13 cellular contexts compared by ENCODE assay signal in genomic region chr9:79559501-79560181, GRCh38. TPM values are rescaled to one million over a fixed set of nuclear protein-coding genes. Genes with fewer than 3 reads are reported as not detected.
DNase-seq lines count a peak whose midpoint lies in the region; ATAC-seq, FAIRE-seq and TF ChIP-seq lines count a peak whose summit lies in the region.
"Had no signal": no experiment of that assay in that cellular context is flagged by ENCODE, and none has a peak within 500 bp of the region (broad histone marks: within the 10 kb centered on the region; RNA-seq: fewer than 3 reads in every experiment).

No MANE protein-coding gene starts in this region.

- no peak overlapping the region for H3K27ac Mint-ChIP-seq in type B pancreatic cell
- no peak overlapping the region for H3K27ac Mint-ChIP-seq in activated T-cell treated with anti-CD3 and anti-CD28 coated beads, Interleukin-2, amount 50 U/mL, for 72 hours
- H3K27ac Mint-ChIP-seq: activated CD4-positive, alpha-beta memory T cell treated with anti-CD3 and anti-CD28 coated beads, Interleukin-2, amount 10 ng/mL, durations not matched to agents 7 days and 5 days; CD4-positive, alpha-beta memory T cell had no signal

- H3K36me3 Mint-ChIP-seq in type B pancreatic cell, result no peaks in the 10 kb centered on the region
- H3K36me3 Mint-ChIP-seq in activated T-cell treated with anti-CD3 and anti-CD28 coated beads, Interleukin-2, amount 50 U/mL, for 72 hours (ENCODE audit: insufficient read depth in 2 of 2), result no peaks in the 10 kb centered on the region
- H3K36me3 Mint-ChIP-seq: CD4-positive, alpha-beta memory T cell had no signal

- peak; percentile 95 for FAIRE-seq in frontal cortex (lab: Jason Lieb, UNC)

- H3K4me1 Mint-ChIP-seq in type B pancreatic cell (ENCODE audit: unreplicated experiment), result peaks cover 15% of the 10 kb centered on the region
- H3K4me1 Mint-ChIP-seq in activated T-cell treated with anti-CD3 and anti-CD28 coated beads, Interleukin-2, amount 50 U/mL, for 72 hours (ENCODE audit: low read depth), result no peaks in the 10 kb centered on the region
- H3K4me1 Mint-ChIP-seq: CD4-positive, alpha-beta memory T cell had no signal

- ATAC-seq in GM21825 (IDR thresholded peaks at IDR 0.05; ENCODE audit: unreplicated experiment), result no peak
- ATAC-seq in activated T-cell treated with anti-CD3 and anti-CD28 coated beads, Interleukin-2, amount 50 U/mL, for 72 hours (replicated peaks in 1 of 2), result no peak

- H3K4me3 Mint-ChIP-seq in type B pancreatic cell, result peak overlapping the region; percentile 5
- no peak overlapping the region for H3K4me3 Mint-ChIP-seq in activated T-cell treated with anti-CD3 and anti-CD28 coated beads, Interleukin-2, amount 50 U/mL, for 72 hours
- H3K4me3 Mint-ChIP-seq: activated CD4-positive, alpha-beta memory T cell treated with anti-CD3 and anti-CD28 coated beads, Interleukin-2, amount 10 ng/mL, durations not matched to agents 7 days and 5 days; CD4-positive, alpha-beta memory T cell had no signal

- peaks cover 5% of the 10 kb centered on the region for H3K9me3 Mint-ChIP-seq in type B pancreatic cell
- H3K9me3 Mint-ChIP-seq in activated T-cell treated with anti-CD3 and anti-CD28 coated beads, Interleukin-2, amount 50 U/mL, for 72 hours, result peaks cover 0 to 1% of the 10 kb centered on the region in 2 donors
- H3K9me3 Mint-ChIP-seq: activated CD4-positive, alpha-beta memory T cell treated with anti-CD3 and anti-CD28 coated beads, Interleukin-2, amount 10 ng/mL, durations not matched to agents 7 days and 5 days; CD4-positive, alpha-beta memory T cell had no signal

- peaks cover 6% of the 10 kb centered on the region for H3K27me3 Mint-ChIP-seq in type B pancreatic cell
- no peaks in the 10 kb centered on the region for H3K27me3 Mint-ChIP-seq in activated T-cell treated with anti-CD3 and anti-CD28 coated beads, Interleukin-2, amount 50 U/mL, for 72 hours (ENCODE audit: low read depth)
- H3K27me3 Mint-ChIP-seq: activated CD4-positive, alpha-beta memory T cell treated with anti-CD3 and anti-CD28 coated beads, Interleukin-2, amount 10 ng/mL, durations not matched to agents 7 days and 5 days had no signal

- peak; percentile 26 for DNase-seq in DMS 273 (lab: John Stamatoyannopoulos, UW; ENCODE audit: unreplicated experiment)
- no peak for DNase-seq in DMS 273 treated with DMSO at 0.1 percent for 48 hours (lab: John Stamatoyannopoulos, UW)
- DNase-seq in NCI-H526 (lab: John Stamatoyannopoulos, UW), result peak; percentile 23 to 25
- DNase-seq in frontal cortex (ENCODE audit: low spot score in 2 of 2), result no peak
- no peak for DNase-seq in type B pancreatic cell (ENCODE audit: extremely low spot score, unreplicated experiment)
- no peak for DNase-seq in activated T-cell treated with anti-CD3 and anti-CD28 coated beads, Interleukin-2, amount 50 U/mL, for 72 hours
- no peak for DNase-seq in NCI-H187 (lab: John Stamatoyannopoulos, UW)
- DNase-seq: activated CD4-positive, alpha-beta memory T cell treated with anti-CD3 and anti-CD28 coated beads, Interleukin-2, amount 10 ng/mL, durations not matched to agents 7 days and 5 days; activated gamma-delta T cell treated with Interleukin-2 at 50 U/mL for 16 hours; CD4-positive, alpha-beta memory T cell; KBM-7; NCI-H524 treated with DMSO at 0.1 percent for 48 hours had no signal

- TF ChIP-seq CTCF in type B pancreatic cell (conservative IDR thresholded peaks at IDR 0.05), result no peak

RNA-seq across cellular contexts. Expression of gene TLE4, which starts 12.1 kb away (rescaled TPM):
- 65.2 TPM for total RNA-seq in frontal cortex
- 77.7 and 83.5 TPM in 2 replicates for total RNA-seq in type B pancreatic cell (ENCODE audit: low replicate concordance)
- total RNA-seq in activated T-cell treated with anti-CD3 and anti-CD28 coated beads, Interleukin-2, amount 50 U/mL, for 72 hours, result 10 to 100 TPM; 35.3 to 38.5 TPM

Comparison
In these comparisons a context has a peak if more than half of its experiments do, and no peak if none do; other contexts are left out.
1. DNase-seq: peak in DMS 273 (single experiment) and NCI-H526 (2 of 2); none in DMS 273 treated with DMSO at 0.1 percent for 48 hours (single experiment), frontal cortex (0 of 2), type B pancreatic cell (single experiment), activated T-cell treated with anti-CD3 and anti-CD28 coated beads, Interleukin-2, amount 50 U/mL, for 72 hours (0 of 2) and NCI-H187 (0 of 2).